In genomic region chr19:41998246-41999020, GRCh38 we compare ENCODE assay signal across 9 cellular contexts. TPM values are rescaled to one million over a fixed set of nuclear protein-coding genes. Genes with fewer than 3 reads are reported as not detected.
A peak's percentile ranks its signal among the peaks of the same experiment; 100 is the strongest.
DNase-seq lines count a peak whose midpoint lies in the region; ATAC-seq and TF ChIP-seq lines count a peak whose summit lies in the region.
"Had no signal": no experiment of that assay in that cellular context is flagged by ENCODE, and none has a peak within 500 bp of the region (broad histone marks: within the 10 kb centered on the region; RNA-seq: fewer than 3 reads in every experiment).

No MANE protein-coding gene starts in this region.

- H3K14ac ChIP-seq in IMR-90 (replicated peaks; ENCODE audit: low read depth, low read length), result no peak overlapping the region

- no peak overlapping the region for H3K27ac Mint-ChIP-seq in T-helper 2 cell treated with Interferon-gamma antibody and Interleukin-4, amounts not matched to agents 5 μg/mL and 100 μg/mL, for 36 hours
- no peak overlapping the region for H3K27ac Mint-ChIP-seq in endothelial cell (ENCODE audit: unreplicated experiment)

- no peaks in the 10 kb centered on the region for H3K9me3 ChIP-seq in IMR-90 (ENCODE audit: control insufficient read depth, insufficient read depth, low read length)
- H3K9me3 ChIP-seq in neutrophil, result no peaks in the 10 kb centered on the region
- H3K9me3 ChIP-seq: pancreas had no signal

- no peak overlapping the region for H2BK15ac ChIP-seq in IMR-90 (ENCODE audit: low read depth, low read length)

- no peaks in the 10 kb centered on the region for H3K79me1 ChIP-seq in IMR-90 (ENCODE audit: low read depth in 1 of 2, low read length in 2 of 2)

- TF ChIP-seq POLR2A in IMR-90 (IDR thresholded peaks at IDR 0.05; ENCODE audit: low read depth, low read length), result no peak
- TF ChIP-seq POLR2A in lower leg skin (IDR thresholded peaks at IDR 0.05), result no peak

- peaks cover 3% of the 10 kb centered on the region for H4K20me1 ChIP-seq in IMR-90 (ENCODE audit: insufficient read depth, low read length)

- no peak overlapping the region for H2BK120ac ChIP-seq in IMR-90 (ENCODE audit: low read depth, low read length)

- H3K4me3 ChIP-seq in IMR-90 (ENCODE audit: insufficient read depth, low read depth, low read length) (no peak overlapping the region), neutrophil (ENCODE audit: low read depth in 1 of 2, low read length in 1 of 2) (no peak overlapping the region), lower leg skin (ENCODE audit: low read depth, poor library complexity, severe bottlenecking) (no peak overlapping the region)

- H3K23ac ChIP-seq in IMR-90 (ENCODE audit: low read depth, low read length), result no peak overlapping the region

- peak overlapping the region; percentile 41 for H2AFZ ChIP-seq in IMR-90 (replicated peaks; ENCODE audit: low read length, poor library complexity)

- WGBS in IMR-90 (ENCODE audit: extremely low coverage in 2 of 2, insufficient read length in 1 of 2), 2 experiments, result 1% methylated on average over 26 of the region's 64 CpGs; no CpG with 5 or more reads in 1 of the 2 experiments
- WGBS in lower leg skin, 2 donors, result 4% methylated on average over 29 to 32 of the region's 64 CpGs

- H3K27me3 Mint-ChIP-seq in T-helper 2 cell treated with Interferon-gamma antibody and Interleukin-4, amounts not matched to agents 5 μg/mL and 100 μg/mL, for 36 hours (ENCODE audit: low read depth), result peaks cover 69% of the 10 kb centered on the region
- H3K27me3 Mint-ChIP-seq in endothelial cell (ENCODE audit: unreplicated experiment), result peaks cover 42% of the 10 kb centered on the region

- no peak overlapping the region for H3K9ac ChIP-seq in IMR-90 (ENCODE audit: low read depth, low read length)

- peak; percentile 62 for TF ChIP-seq RAD21 in IMR-90 (IDR thresholded peaks at IDR 0.05; ENCODE audit: low read length)

- no peak overlapping the region for H4K91ac ChIP-seq in IMR-90 (ENCODE audit: insufficient read depth, low read depth, low read length)

- no peak overlapping the region for H2AK9ac ChIP-seq in IMR-90 (replicated peaks; ENCODE audit: low read depth, low read length, poor library complexity)

- H3K4me1 Mint-ChIP-seq in T-helper 2 cell treated with Interferon-gamma antibody and Interleukin-4, amounts not matched to agents 5 μg/mL and 100 μg/mL, for 36 hours (ENCODE audit: low read depth), result peaks cover 18% of the 10 kb centered on the region
- H3K4me1 Mint-ChIP-seq in endothelial cell (ENCODE audit: unreplicated experiment), result peaks cover 22% of the 10 kb centered on the region

- H3K9me1 ChIP-seq in IMR-90 (ENCODE audit: insufficient read depth, low read length), result peaks cover 8% of the 10 kb centered on the region; the same call in 1 of the 2 replicates

- peaks cover 75% of the 10 kb centered on the region for H3K27me3 ChIP-seq in IMR-90 (ENCODE audit: control insufficient read depth, insufficient read depth, low read length)
- H3K27me3 ChIP-seq in neutrophil, result peaks cover 85% of the 10 kb centered on the region

- dilution Hi-C loops in IMR-90 (cut with HindIII; ENCODE audit: low sequenced_read_pairs, unreplicated experiment), result no loop called here

- H3K4ac ChIP-seq in IMR-90 (ENCODE audit: low read depth, low read length), result no peak overlapping the region

- peak; percentile 23 for DNase-seq in DMS114 treated with DMSO at 0.1 percent for 48 hours (lab: John Stamatoyannopoulos, UW; ENCODE audit: unreplicated experiment)
- DNase-seq in IMR-90, result peak; percentile 39
- DNase-seq in T-helper 2 cell treated with Interferon-gamma antibody and Interleukin-4, amounts not matched to agents 5 μg/mL and 100 μg/mL, for 36 hours (ENCODE audit: low spot score), result peak; percentile 43
- peak; percentile 81 for DNase-seq in endothelial cell (ENCODE audit: low spot score)
- DNase-seq in effector CD8-positive, alpha-beta T cell (lab: John Stamatoyannopoulos, UW), result no peak
- DNase-seq in lower leg skin (ENCODE audit: low spot score in 2 of 2), result no peak

- no peak overlapping the region for H2BK20ac ChIP-seq in IMR-90 (ENCODE audit: low read depth, low read length)

- no peak overlapping the region for H3K4me3 Mint-ChIP-seq in T-helper 2 cell treated with Interferon-gamma antibody and Interleukin-4, amounts not matched to agents 5 μg/mL and 100 μg/mL, for 36 hours
- no peak overlapping the region for H3K4me3 Mint-ChIP-seq in endothelial cell (ENCODE audit: unreplicated experiment)

- H3K4me1 ChIP-seq in IMR-90 (ENCODE audit: control insufficient read depth, insufficient read depth, low read length) (no peaks in the 10 kb centered on the region), neutrophil (ENCODE audit: control insufficient read depth in 1 of 2, insufficient read depth in 1 of 2, low read depth in 1 of 2, low read length in 1 of 2) (peaks cover 3 to 12% of the 10 kb centered on the region in 2 experiments)
- H3K4me1 ChIP-seq: pancreas had no signal

- in situ Hi-C loops in IMR-90 (cut with MboI; ENCODE audit: low sequenced_read_pairs), result no loop called here

- no peaks in the 10 kb centered on the region for H3K9me3 Mint-ChIP-seq in T-helper 2 cell treated with Interferon-gamma antibody and Interleukin-4, amounts not matched to agents 5 μg/mL and 100 μg/mL, for 36 hours
- peaks cover 4% of the 10 kb centered on the region for H3K9me3 Mint-ChIP-seq in endothelial cell (ENCODE audit: unreplicated experiment)

- intact Hi-C loops in IMR-90 (cut with micrococcal nuclease) (loop anchor here (1.0 kb wide), 1 partner anchor 36 kb away; no protein-coding TSS in a partner anchor), lower leg skin (cut with DNase I; ENCODE audit: low total_unique reads) (no loop called here)

- BruUV-seq in IMR-90 (replicated peaks; lab: Mats Ljungman, UMichigan), result no TSS peak

- no peak overlapping the region for H3K27ac ChIP-seq in IMR-90 (ENCODE audit: insufficient read depth, low read length)
- H3K27ac ChIP-seq in neutrophil, result no peak overlapping the region
- H3K27ac ChIP-seq: pancreas had no signal

- no peak overlapping the region for H3K18ac ChIP-seq in IMR-90 (ENCODE audit: low read depth, low read length)

- H3K56ac ChIP-seq in IMR-90 (ENCODE audit: extremely low read depth, insufficient read depth, low read length), result no peak overlapping the region

- peak; percentile 57 for ATAC-seq in IMR-90 (ENCODE audit: low read depth)
- no peak for ATAC-seq in HG02852 (IDR thresholded peaks at IDR 0.05; ENCODE audit: unreplicated experiment)

- POLR2A ChIA-PET in IMR-90 (lab: Charles Lee; ENCODE audit: unreplicated experiment), result no interaction called here

- TF ChIP-seq CTCF in IMR-90 (conservative IDR thresholded peaks at IDR 0.05; ENCODE audit: low read depth, low read length) (peak; percentile 68), endothelial cell (IDR thresholded peaks at IDR 0.05; ENCODE audit: unreplicated experiment) (peak; percentile 79), neutrophil (IDR thresholded peaks at IDR 0.05) (peak; percentile 25), lower leg skin (IDR thresholded peaks at IDR 0.05) (no peak)

- CTCF ChIA-PET in IMR-90 (lab: Yijun Ruan, JAX), result interaction anchor here (1.0 to 1.3 kb wide), 2 partner anchors 33 to 37 kb away, joined by 3 read pairs; no protein-coding TSS in a partner anchor

- H4K8ac ChIP-seq in IMR-90 (ENCODE audit: low read depth in 2 of 2, low read length in 2 of 2), result no peak overlapping the region

- no peaks in the 10 kb centered on the region for H3K36me3 Mint-ChIP-seq in T-helper 2 cell treated with Interferon-gamma antibody and Interleukin-4, amounts not matched to agents 5 μg/mL and 100 μg/mL, for 36 hours (ENCODE audit: low read depth)
- H3K36me3 Mint-ChIP-seq in endothelial cell (ENCODE audit: low read depth, unreplicated experiment), result peaks cover 19% of the 10 kb centered on the region

- no peak overlapping the region for H4K5ac ChIP-seq in IMR-90 (ENCODE audit: low read depth, low read length)

- no peak overlapping the region for H2BK5ac ChIP-seq in IMR-90 (ENCODE audit: low read depth, low read length, poor library complexity, severe bottlenecking)

- H3K36me3 ChIP-seq in IMR-90 (ENCODE audit: control insufficient read depth, insufficient read depth, low read length), result no peaks in the 10 kb centered on the region
- H3K36me3 ChIP-seq in neutrophil, result no peaks in the 10 kb centered on the region
- H3K36me3 ChIP-seq: pancreas had no signal

- H3K4me2 ChIP-seq in IMR-90 (ENCODE audit: low read depth, low read length), result no peak overlapping the region

- H2AK5ac ChIP-seq in IMR-90 (ENCODE audit: low read depth, low read length), result no peak overlapping the region

TF ChIP-seq in IMR-90, 13 proteins besides CTCF, POLR2A, EP300 and RAD21:
- peak; percentile 78 for TF ChIP-seq SMC3 (IDR thresholded peaks at IDR 0.05; ENCODE audit: low read depth, low read length)
- TF ChIP-seq RCOR1 (IDR thresholded peaks at IDR 0.05; ENCODE audit: insufficient replicate concordance, low read length), result no peak

RNA-seq across cellular contexts. Expression of gene ATP1A3, which starts 4.4 kb away (rescaled TPM):
- under 0.01 TPM in 2 replicates for total RNA-seq in IMR-90 (2012; rRNA removed)
- 0.11 and 0.12 TPM in 2 replicates for polyA plus RNA-seq in IMR-90 (2012; rRNA removed)
- polyA plus RNA-seq in IMR-90 (2012; cell fraction: cytosol; rRNA removed), result 0.04 and 0.10 TPM in 2 replicates
- 0.06 and 0.16 TPM in 2 replicates for polyA plus RNA-seq in IMR-90 (2012; cell fraction: nucleus; rRNA removed; ENCODE audit: low replicate concordance)
- total RNA-seq in endothelial cell (ENCODE audit: unreplicated experiment), result not detected
- total RNA-seq in lower leg skin, result not detected

RNA-seq across cellular contexts. Expression of gene RABAC1, which starts 39.3 kb away (rescaled TPM):
- total RNA-seq in IMR-90 (2012; rRNA removed) (117 and 145 TPM in 2 replicates), endothelial cell (ENCODE audit: unreplicated experiment) (146 TPM), lower leg skin (100 to 1,000 TPM; 125 to 152 (median 128) TPM)
- polyA plus RNA-seq in IMR-90 (2012; rRNA removed), result 276 and 320 TPM in 2 replicates
- 632 and 774 TPM in 2 replicates for polyA plus RNA-seq in IMR-90 (2012; cell fraction: cytosol; rRNA removed)
- 305 and 429 TPM in 2 replicates for polyA plus RNA-seq in IMR-90 (2012; cell fraction: nucleus; rRNA removed; ENCODE audit: low replicate concordance)

Comparison
In these comparisons a context has a peak if more than half of its experiments do, and no peak if none do; other contexts are left out.
1. DNase-seq: peak in DMS114 treated with DMSO at 0.1 percent for 48 hours (single experiment), IMR-90 (single experiment), T-helper 2 cell treated with Interferon-gamma antibody and Interleukin-4, amounts not matched to agents 5 μg/mL and 100 μg/mL, for 36 hours (single experiment) and endothelial cell (single experiment); none in effector CD8-positive, alpha-beta T cell (single experiment) and lower leg skin (0 of 2).
2. CTCF ChIP-seq: peak in IMR-90 (single experiment), endothelial cell (single experiment) and neutrophil (single experiment); none in lower leg skin (0 of 3).